In genomic region chr7:105141068-105141467, GRCh38 we compare ENCODE assay signal across 10 cellular contexts.
A peak's percentile ranks its signal among the peaks of the same experiment; 100 is the strongest.
DNase-seq lines count a peak whose midpoint lies in the region; ATAC-seq and TF ChIP-seq lines count a peak whose summit lies in the region.
"Had no signal": no experiment of that assay in that cellular context is flagged by ENCODE, and none has a peak within 500 bp of the region (broad histone marks: within the 10 kb centered on the region; RNA-seq: fewer than 3 reads in every experiment).

No MANE protein-coding gene starts in this region.

- no peak overlapping the region for H3K14ac ChIP-seq in mesenchymal stem cell (ENCODE audit: low read length in 2 of 2)

- H3K23ac ChIP-seq in mesenchymal stem cell (ENCODE audit: low read length in 2 of 2) = no peak overlapping the region

- H4K20me1 ChIP-seq in Karpas-422 (ENCODE audit: insufficient read depth, low read depth, low read length) = peaks cover 3% of the 10 kb centered on the region; the same call in 1 of the 2 replicates

- H3K36me3 ChIP-seq in Karpas-422 (ENCODE audit: insufficient read depth, low read length) = no peaks in the 10 kb centered on the region
- peaks cover 19 to 83% of the 10 kb centered on the region in 2 experiments for H3K36me3 ChIP-seq in mesenchymal stem cell (ENCODE audit: control insufficient read depth in 1 of 2, insufficient read depth in 2 of 2, low read depth in 1 of 2, low read length in 2 of 2)

- H3K27me3 ChIP-seq in Karpas-422 (ENCODE audit: low read length) (no peaks in the 10 kb centered on the region), mesenchymal stem cell (ENCODE audit: control insufficient read depth in 1 of 2, insufficient read depth in 1 of 2, low read length in 2 of 2) (no peaks in the 10 kb centered on the region)

- H3K4me1 Mint-ChIP-seq in brain = peaks cover 20% of the 10 kb centered on the region

- no peak overlapping the region for H4K8ac ChIP-seq in mesenchymal stem cell (ENCODE audit: low read length)

- no peak overlapping the region for H4K91ac ChIP-seq in mesenchymal stem cell (ENCODE audit: low read length)

- peak overlapping the region in 3 of 5 experiments; percentile 19 to 57 (median 40) for H3K27ac Mint-ChIP-seq in brain

- WGBS in mesenchymal stem cell = 46% methylated on average over 6 of the region's 6 CpGs

- peaks cover 65% of the 10 kb centered on the region for H3K36me3 Mint-ChIP-seq in brain

- no peak overlapping the region for H3K4me3 Mint-ChIP-seq in brain
- H3K4me3 Mint-ChIP-seq: immature natural killer cell had no signal

- no peak overlapping the region for H3K27ac ChIP-seq in Karpas-422 (ENCODE audit: low read length)
- no peak overlapping the region for H3K27ac ChIP-seq in mesenchymal stem cell (ENCODE audit: low read length, poor library complexity, severe bottlenecking)

- no peak overlapping the region for H3K9ac ChIP-seq in Karpas-422 (ENCODE audit: low read length)
- H3K9ac ChIP-seq in mesenchymal stem cell (ENCODE audit: low read length) = no peak overlapping the region

- no peaks in the 10 kb centered on the region for H3K27me3 Mint-ChIP-seq in brain

- H2BK5ac ChIP-seq in mesenchymal stem cell (ENCODE audit: low read depth, low read length, poor library complexity, severe bottlenecking) = no peak overlapping the region

- H2AFZ ChIP-seq in Karpas-422 (ENCODE audit: low read length) (no peak overlapping the region), mesenchymal stem cell (ENCODE audit: low read depth, low read length) (no peak overlapping the region)

- H2BK120ac ChIP-seq in mesenchymal stem cell (ENCODE audit: low read depth, low read length) = no peak overlapping the region

- H3K18ac ChIP-seq in mesenchymal stem cell (ENCODE audit: low read depth in 1 of 2, low read length in 2 of 2) = no peak overlapping the region

- TF ChIP-seq CTCF in brain (conservative IDR thresholded peaks at IDR 0.05) = peak; percentile 47 to 65

- no peaks in the 10 kb centered on the region for H3K9me3 Mint-ChIP-seq in brain
- H3K9me3 Mint-ChIP-seq: immature natural killer cell had no signal

- no peak overlapping the region for H3K4me3 ChIP-seq in Karpas-422 (ENCODE audit: low read length)
- no peak overlapping the region for H3K4me3 ChIP-seq in mesenchymal stem cell (ENCODE audit: insufficient read depth in 1 of 2, low read depth in 1 of 2, low read length in 2 of 2)

- no peak overlapping the region for H3K4ac ChIP-seq in mesenchymal stem cell (ENCODE audit: low read depth in 1 of 2, low read length in 2 of 2)

- ATAC-seq in GM18520 (IDR thresholded peaks at IDR 0.05; ENCODE audit: unreplicated experiment) = no peak

- H3K9me3 ChIP-seq in Karpas-422 (ENCODE audit: low read length) (no peaks in the 10 kb centered on the region), mesenchymal stem cell (ENCODE audit: control insufficient read depth, low read length) (no peaks in the 10 kb centered on the region)

- H3K79me1 ChIP-seq in mesenchymal stem cell (replicated peaks; ENCODE audit: low read length, poor library complexity, severe bottlenecking) = peaks cover 34% of the 10 kb centered on the region

- no peaks in the 10 kb centered on the region for H3K4me1 ChIP-seq in Karpas-422 (ENCODE audit: low read length)
- no peaks in the 10 kb centered on the region for H3K4me1 ChIP-seq in mesenchymal stem cell (ENCODE audit: control insufficient read depth, insufficient read depth, low read depth, low read length)

- DNase-seq in EL (peak; percentile 18), Karpas-422 (peak; percentile 54), mesenchymal stem cell (peak; percentile 48), mucosa of gallbladder (ENCODE audit: low spot score) (no peak)
- no peak for DNase-seq in activated naive CD4-positive, alpha-beta T cell treated with anti-CD3 and anti-CD28 coated beads, Interleukin-2, amount 50 U/mL, for 16 hours
- no peak for DNase-seq in activated CD4-positive, CD25-positive, alpha-beta regulatory T cell (lab: John Stamatoyannopoulos, UW)
- DNase-seq: activated CD4-positive, alpha-beta T cell treated with anti-CD3 and anti-CD28 coated beads for 48 hours had no signal

- H2BK12ac ChIP-seq in mesenchymal stem cell (ENCODE audit: low read length in 2 of 2) = no peak overlapping the region

- no peaks in the 10 kb centered on the region for H3K79me2 ChIP-seq in Karpas-422 (ENCODE audit: low read length)

- H2AK5ac ChIP-seq in mesenchymal stem cell (ENCODE audit: low read length, severe bottlenecking) = no peak overlapping the region

- no peaks in the 10 kb centered on the region for H3K9me2 ChIP-seq in Karpas-422 (replicated peaks; ENCODE audit: insufficient read depth, low read length)

- no peak overlapping the region for H2BK15ac ChIP-seq in mesenchymal stem cell (ENCODE audit: low read depth, poor library complexity, severe bottlenecking)

- H3K4me2 ChIP-seq in Karpas-422 (ENCODE audit: low read depth, low read length, poor library complexity, severe bottlenecking) (no peak overlapping the region), mesenchymal stem cell (ENCODE audit: low read length, poor library complexity, severe bottlenecking) (no peak overlapping the region)

Comparison
In these comparisons a context has a peak if more than half of its experiments do, and no peak if none do; other contexts are left out.
1. DNase-seq: peak in EL (single experiment), Karpas-422 (single experiment) and mesenchymal stem cell (single experiment); none in mucosa of gallbladder (single experiment), activated naive CD4-positive, alpha-beta T cell treated with anti-CD3 and anti-CD28 coated beads, Interleukin-2, amount 50 U/mL, for 16 hours (single experiment) and activated CD4-positive, CD25-positive, alpha-beta regulatory T cell (0 of 4).